8 cellular contexts compared by ENCODE assay signal in genomic region chr11:2992234-2992999, GRCh38. TPM values are rescaled to one million over a fixed set of nuclear protein-coding genes. Genes with fewer than 3 reads are reported as not detected.
DNase-seq lines count a peak whose midpoint lies in the region; ATAC-seq, FAIRE-seq and TF ChIP-seq lines count a peak whose summit lies in the region.

TSS of gene NAP1L4 (minus strand) at chr11:2992329. CDS start at chr11:2979220, 13,109 bp downstream.

- peaks cover 11 to 17% of the 10 kb centered on the region in 2 donors for H3K4me1 ChIP-seq in kidney (ENCODE audit: control insufficient read depth in 1 of 2, insufficient read depth in 1 of 2, low read depth in 1 of 2, low read length in 2 of 2)

- peak within 1 kb of the TSS; percentile 86 to 94 for H3K9ac ChIP-seq in kidney (ENCODE audit: low read length in 2 of 2)

- no peaks in the 10 kb centered on the region for H3K9me3 ChIP-seq in kidney (ENCODE audit: control insufficient read depth in 1 of 2, low read length in 2 of 2)

- no peak for FAIRE-seq in kidney (lab: Jason Lieb, UNC)

- peak; percentile 82 for ATAC-seq in GM19043 (IDR thresholded peaks at IDR 0.05; ENCODE audit: low read depth, unreplicated experiment)
- ATAC-seq in HG03378 (IDR thresholded peaks at IDR 0.05; ENCODE audit: unreplicated experiment) = peak; percentile 83

- peak within 1 kb of the TSS; percentile 86 for H3K4me3 ChIP-seq in AG10803 (ENCODE audit: low read length)
- peak within 1 kb of the TSS; percentile 87 to 89 for H3K4me3 ChIP-seq in kidney (ENCODE audit: low read length in 2 of 2)

- H3K27ac ChIP-seq in kidney (ENCODE audit: low read depth in 2 of 2, low read length in 2 of 2) = peak within 1 kb of the TSS; percentile 89 to 94

- TF ChIP-seq CTCF in AG10803 (conservative IDR thresholded peaks at IDR 0.05; ENCODE audit: low read length) (no peak), kidney (IDR thresholded peaks at IDR 0.05; ENCODE audit: borderline replicate concordance, extremely low read depth, insufficient read depth) (no peak)

- intact Hi-C loops in kidney (cut with DNase I) = no loop called here

- peak; percentile 94 for DNase-seq in AG10803 (ENCODE audit: low read depth)
- DNase-seq in NCI-H460 (ENCODE audit: extremely low read depth, low read depth) = peak; percentile 95
- DNase-seq in activated CD4-positive, CD25-positive, alpha-beta regulatory T cell treated with anti-CD3 and anti-CD28 coated beads, Interleukin-2, amount 50 U/mL, for 72 hours = peak; percentile 96
- peak; percentile 97 for DNase-seq in cerebellum (ENCODE audit: low spot score)
- DNase-seq in kidney = peak; percentile 99
- peak; percentile 97 for DNase-seq in stimulated activated CD4-positive, alpha-beta T cell treated with anti-CD3 and anti-CD28 coated beads, Interleukin-15, amount 100 ng/mL, for 24 hours

- H3K36me3 ChIP-seq in kidney (ENCODE audit: control insufficient read depth in 1 of 2, insufficient read depth in 2 of 2, low read length in 2 of 2) = no peaks in the 10 kb centered on the region

RNA-seq across cellular contexts. Expression of gene NAP1L4, which starts in this region (rescaled TPM):
- 65.7 and 69.7 TPM in 2 replicates for total RNA-seq in NCI-H460 (2014; rRNA removed; shearing (Covaris generic))
- polyA plus RNA-seq in NCI-H460 (2014; cell fraction: nucleus; rRNA removed) = 84.5 and 104 TPM in 2 replicates
- total RNA-seq in cerebellum = 156 TPM
- total RNA-seq in kidney = 133 TPM
- 120 TPM for polyA plus RNA-seq in kidney (ENCODE audit: insufficient read depth, low read depth, low replicate concordance)

Comparison
In these comparisons a context has a peak if more than half of its experiments do, and no peak if none do; other contexts are left out.
1. Peak in every context shown above with its lines: DNase-seq, ATAC-seq, H3K4me3 ChIP-seq and H3K27ac ChIP-seq.